In genomic region chr14:104938960-104939359, GRCh38 we compare ENCODE assay signal across 25 cellular contexts. TPM values are rescaled to one million over a fixed set of nuclear protein-coding genes. Genes with fewer than 3 reads are reported as not detected.
"Had no signal": no experiment of that assay in that cellular context is flagged by ENCODE, and none has a peak within 500 bp of the region (broad histone marks: within the 10 kb centered on the region; RNA-seq: fewer than 3 reads in every experiment).

No MANE protein-coding gene starts in this region.

- H3K9me3 ChIP-seq: body of pancreas, esophagus squamous epithelium, gastroesophageal sphincter had no signal

- H3K27ac ChIP-seq: body of pancreas, coronary artery, dorsolateral prefrontal cortex, esophagus squamous epithelium, gastroesophageal sphincter had no signal

- H3K27me3 ChIP-seq: body of pancreas, esophagus squamous epithelium, gastroesophageal sphincter had no signal

- H3K4me3 ChIP-seq: body of pancreas, coronary artery, dorsolateral prefrontal cortex, esophagus squamous epithelium, gastroesophageal sphincter had no signal

- DNase-seq: activated CD4-positive, alpha-beta memory T cell treated with anti-CD3 and anti-CD28 coated beads for 36 hours; activated CD4-positive, alpha-beta T cell treated with anti-CD3 and anti-CD28 coated beads for 36 hours; activated CD4-positive, alpha-beta T cell treated with anti-CD3 and anti-CD28 coated beads, Interleukin-2, amount 10 ng/mL, durations not matched to agents 24 days and 14 days; activated CD4-positive, CD25-positive, alpha-beta regulatory T cell; activated CD4-positive, CD25-positive, alpha-beta regulatory T cell treated with anti-CD3 and anti-CD28 coated beads, Interleukin-2, amount 50 U/mL, for 72 hours; activated CD8-positive, alpha-beta T cell treated with anti-CD3 and anti-CD28 coated beads, Interleukin-2, amount 10 ng/mL, durations not matched to agents 7 days and 5 days; activated effector memory CD4-positive, alpha-beta T cell treated with Interleukin-2 at 50 U/mL for 16 hours; activated gamma-delta T cell treated with Interleukin-2 at 50 U/mL for 16 hours; activated naive CD4-positive, alpha-beta T cell treated with anti-CD3 and anti-CD28 coated beads, Interleukin-2, amount 50 U/mL, for 16 hours; activated naive CD4-positive, alpha-beta T cell treated with Interleukin-2 at 50 U/mL for 16 hours; activated T-cell treated with anti-CD3 and anti-CD28 coated beads, Interleukin-2, amount 50 U/mL, for 4 hours; caudate nucleus; effector memory CD4-positive, alpha-beta T cell; erythroblast; esophagus squamous epithelium; SW 1271; T-cell had no signal

- ATAC-seq: activated CD4-positive, alpha-beta T cell treated with anti-CD3 and anti-CD28 coated beads for 36 hours; activated CD8-positive, alpha-beta T cell treated with anti-CD3 and anti-CD28 coated beads, Interleukin-2, amount 10 ng/mL, durations not matched to agents 7 days and 5 days; activated T-cell treated with anti-CD3 and anti-CD28 coated beads, Interleukin-2, amount 50 U/mL, for 4 hours; activated T-helper 17 cell treated with anti-CD3 and anti-CD28 coated beads, Interleukin-2, amount 50 U/mL, for 72 hours; gastroesophageal sphincter; T-cell had no signal

RNA-seq across cellular contexts. Expression of gene PLD4, which starts 14.3 kb away (rescaled TPM):
- total RNA-seq: activated CD4-positive, alpha-beta memory T cell treated with anti-CD3 and anti-CD28 coated beads for 36 hours; activated CD4-positive, alpha-beta T cell treated with anti-CD3 and anti-CD28 coated beads for 36 hours; activated CD8-positive, alpha-beta memory T cell treated with anti-CD3 and anti-CD28 coated beads for 36 hours; activated CD8-positive, alpha-beta T cell treated with anti-CD3 and anti-CD28 coated beads, Interleukin-2, amount 10 ng/mL, durations not matched to agents 7 days and 5 days; activated T-helper 17 cell treated with anti-CD3 and anti-CD28 coated beads, Interleukin-2, amount 50 U/mL, for 72 hours; body of pancreas; fibroblast of villous mesenchyme; glomerular endothelial cell had no signal

RNA-seq across cellular contexts. Expression of gene AHNAK2, which starts 39.2 kb away (rescaled TPM):
- total RNA-seq: activated CD8-positive, alpha-beta T cell treated with anti-CD3 and anti-CD28 coated beads, Interleukin-2, amount 10 ng/mL, durations not matched to agents 7 days and 5 days had no signal
